19 cellular contexts compared by ENCODE assay signal in the genomic region with DNA sequence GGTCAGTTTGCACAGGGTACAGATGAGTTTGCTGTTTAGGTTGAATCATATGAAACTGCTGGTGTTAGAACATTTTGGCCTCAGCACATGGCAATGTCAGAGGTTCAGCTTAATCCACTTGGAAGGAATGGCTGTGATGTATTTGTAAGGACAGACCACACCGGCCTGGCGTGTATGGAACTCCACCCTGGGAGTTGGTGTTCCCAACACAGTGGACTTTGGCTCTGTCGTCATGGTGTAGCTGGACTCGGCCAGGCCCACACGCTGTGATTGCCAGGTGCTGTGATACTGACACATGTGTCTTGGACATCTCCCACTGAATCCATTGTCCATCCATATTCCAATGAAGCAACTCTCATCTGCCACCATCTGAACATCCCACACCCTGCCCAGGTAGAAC.
DNase-seq lines count a peak whose midpoint lies in the region; ATAC-seq and TF ChIP-seq lines count a peak whose summit lies in the region.
"Had no signal": no experiment of that assay in that cellular context is flagged by ENCODE, and none has a peak within 500 bp of the region (broad histone marks: within the 10 kb centered on the region; RNA-seq: fewer than 3 reads in every experiment).

No MANE protein-coding gene starts in this region.

- H3K4me1 Mint-ChIP-seq in WTC11 (peaks cover 14% of the 10 kb centered on the region), neural progenitor cell (peaks cover 10% of the 10 kb centered on the region)
- H3K4me1 Mint-ChIP-seq: CD14-positive monocyte had no signal

- H3K4me2 ChIP-seq in hepatocyte (peak overlapping the region; percentile 49), neural progenitor cell (no peak overlapping the region)

- H3K36me3 Mint-ChIP-seq in WTC11 (peaks cover 21% of the 10 kb centered on the region), neural progenitor cell (peaks cover 37% of the 10 kb centered on the region)
- H3K36me3 Mint-ChIP-seq: activated naive CD4-positive, alpha-beta T cell treated with anti-CD3 and anti-CD28 coated beads, Interleukin-2, amount 50 U/mL, for 72 hours had no signal

- H3K27me3 ChIP-seq in body of pancreas (no peaks in the 10 kb centered on the region), hepatocyte (no peaks in the 10 kb centered on the region), mucosa of stomach (ENCODE audit: control insufficient read depth, insufficient read depth, low read length) (no peaks in the 10 kb centered on the region), neural progenitor cell (no peaks in the 10 kb centered on the region)
- H3K27me3 ChIP-seq: neutrophil, SJSA1 had no signal

- H3K9me3 ChIP-seq in body of pancreas (no peaks in the 10 kb centered on the region), hepatocyte (ENCODE audit: low read depth) (no peaks in the 10 kb centered on the region), mucosa of stomach (ENCODE audit: control insufficient read depth, low read length) (no peaks in the 10 kb centered on the region), neural progenitor cell (ENCODE audit: low read depth) (no peaks in the 10 kb centered on the region)
- H3K9me3 ChIP-seq: neutrophil, SJSA1 had no signal

- H3K4me3 Mint-ChIP-seq in WTC11: no peak overlapping the region
- no peak overlapping the region for H3K4me3 Mint-ChIP-seq in neural progenitor cell
- H3K4me3 Mint-ChIP-seq: CD14-positive monocyte had no signal

- H2AFZ ChIP-seq in hepatocyte (no peak overlapping the region), neural progenitor cell (replicated peaks) (no peak overlapping the region)

- H3K4me3 ChIP-seq in body of pancreas (no peak overlapping the region), hepatocyte (no peak overlapping the region), mucosa of stomach (ENCODE audit: low read length) (no peak overlapping the region), neural progenitor cell (no peak overlapping the region)
- H3K4me3 ChIP-seq: K562, SJSA1 had no signal

- intact Hi-C loops in body of pancreas (cut with DNase I): no loop called here

- TF ChIP-seq CTCF in body of pancreas (IDR thresholded peaks at IDR 0.05) (no peak), hepatocyte (IDR thresholded peaks at IDR 0.05; ENCODE audit: poor library complexity) (no peak), WTC11 (IDR thresholded peaks at IDR 0.05) (no peak), neural progenitor cell (IDR thresholded peaks at IDR 0.05) (no peak)

- H3K9me2 ChIP-seq in hepatocyte (replicated peaks; ENCODE audit: insufficient read depth): no peaks in the 10 kb centered on the region

- no peak for TF ChIP-seq POLR2A in body of pancreas (IDR thresholded peaks at IDR 0.05)

- ATAC-seq in body of pancreas: peak; percentile 65
- ATAC-seq in WTC11: no peak
- ATAC-seq in GM18858 (IDR thresholded peaks at IDR 0.05; ENCODE audit: unreplicated experiment): no peak
- ATAC-seq: activated naive CD4-positive, alpha-beta T cell treated with anti-CD3 and anti-CD28 coated beads, Interleukin-2, amount 50 U/mL, for 72 hours; K562 had no signal

- peaks cover 6% of the 10 kb centered on the region for H3K9me3 Mint-ChIP-seq in WTC11
- H3K9me3 Mint-ChIP-seq in neural progenitor cell: peaks cover 7% of the 10 kb centered on the region
- H3K9me3 Mint-ChIP-seq: activated naive CD4-positive, alpha-beta T cell treated with anti-CD3 and anti-CD28 coated beads, Interleukin-2, amount 50 U/mL, for 72 hours had no signal

- 34% methylated on average over 5 of the region's 5 CpGs; no CpG with 5 or more reads in 1 of the 2 donors for WGBS in body of pancreas, 2 donors
- WGBS in hepatocyte (ENCODE audit: low lambda C conversion rate, missing lambda C conversion rate): 71% methylated on average over 5 of the region's 5 CpGs

- no peak overlapping the region for H3K27ac Mint-ChIP-seq in WTC11
- H3K27ac Mint-ChIP-seq in neural progenitor cell: no peak overlapping the region
- H3K27ac Mint-ChIP-seq: activated naive CD4-positive, alpha-beta T cell treated with anti-CD3 and anti-CD28 coated beads, Interleukin-2, amount 50 U/mL, for 72 hours; CD14-positive monocyte had no signal

- H3K79me2 ChIP-seq in hepatocyte (peaks cover 56% of the 10 kb centered on the region), neural progenitor cell (ENCODE audit: low read depth) (peaks cover 11% of the 10 kb centered on the region)

- DNase-seq in body of pancreas (peak in 3 of 4 donors; percentile 48 to 74 (median 68)), hepatocyte (ENCODE audit: low spot score) (peak; percentile 77), WTC11 (ENCODE audit: low spot score) (no peak), neural progenitor cell (ENCODE audit: low spot score) (no peak), NCI-H2171 (lab: John Stamatoyannopoulos, UW) (no peak)
- DNase-seq: activated CD4-positive, alpha-beta T cell treated with anti-CD3 and anti-CD28 coated beads, Interleukin-2, amount 50 U/mL, for 48 hours; islet precursor cell; NCI-H1092 treated with DMSO at 0.1 percent for 48 hours; NCI-H187 treated with DMSO at 0.1 percent for 48 hours; stimulated activated CD4-positive, alpha-beta T cell treated with anti-CD3 and anti-CD28 coated beads, Interleukin-2, amount 100 ng/mL, for 24 hours; T-helper 1 cell; trophoblast cell had no signal

- H3K36me3 ChIP-seq in body of pancreas (replicated peaks in 1 of 2; ENCODE audit: insufficient read depth in 1 of 2, low read depth in 2 of 2): no peaks in the 10 kb centered on the region
- H3K36me3 ChIP-seq in hepatocyte (replicated peaks; ENCODE audit: insufficient read depth, low read depth): no peaks in the 10 kb centered on the region
- no peaks in the 10 kb centered on the region for H3K36me3 ChIP-seq in mucosa of stomach (ENCODE audit: control insufficient read depth, insufficient read depth, low read length)
- no peaks in the 10 kb centered on the region for H3K36me3 ChIP-seq in neural progenitor cell
- H3K36me3 ChIP-seq: neutrophil, SJSA1 had no signal

- no peaks in the 10 kb centered on the region for H3F3A ChIP-seq in neural progenitor cell (ENCODE audit: low read depth)

- H3K4me1 ChIP-seq in body of pancreas (peaks cover 9% of the 10 kb centered on the region), hepatocyte (ENCODE audit: insufficient read depth) (peaks cover 20% of the 10 kb centered on the region), mucosa of stomach (ENCODE audit: control insufficient read depth, insufficient read depth, low read length) (peaks cover 41% of the 10 kb centered on the region), neural progenitor cell (no peaks in the 10 kb centered on the region)
- H3K4me1 ChIP-seq: SJSA1 had no signal

- CTCF ChIA-PET in WTC11 (lab: Charles Lee): interaction anchor here (0.9 to 1.0 kb wide), 4 partner anchors 14 to 284 kb away, joined by 3 to 4 read pairs (median 3); no protein-coding TSS in a partner anchor

- H4K20me1 ChIP-seq in hepatocyte (ENCODE audit: insufficient read depth, poor library complexity, severe bottlenecking) (no peaks in the 10 kb centered on the region), neural progenitor cell (ENCODE audit: low read depth) (peaks cover 14% of the 10 kb centered on the region)

- H3K27ac ChIP-seq in body of pancreas (peak overlapping the region in 1 of 4 donors; percentile 22), hepatocyte (peak overlapping the region; percentile 89), neural progenitor cell (no peak overlapping the region)
- H3K27ac ChIP-seq: neutrophil, SJSA1 had no signal

- POLR2A ChIA-PET in WTC11 (lab: Charles Lee): no interaction called here

- H3K27me3 Mint-ChIP-seq in WTC11 (ENCODE audit: low read depth): no peaks in the 10 kb centered on the region
- H3K27me3 Mint-ChIP-seq in neural progenitor cell (ENCODE audit: insufficient read depth, low read depth): peaks cover 4% of the 10 kb centered on the region

- H3K9ac ChIP-seq in mucosa of stomach (ENCODE audit: low read length) (peak overlapping the region; percentile 36), neural progenitor cell (no peak overlapping the region)

TF ChIP-seq in WTC11, 78 proteins besides CTCF, POLR2A, EP300 and RAD21 (continues in another document):
- TF ChIP-seq, protein P1, sequence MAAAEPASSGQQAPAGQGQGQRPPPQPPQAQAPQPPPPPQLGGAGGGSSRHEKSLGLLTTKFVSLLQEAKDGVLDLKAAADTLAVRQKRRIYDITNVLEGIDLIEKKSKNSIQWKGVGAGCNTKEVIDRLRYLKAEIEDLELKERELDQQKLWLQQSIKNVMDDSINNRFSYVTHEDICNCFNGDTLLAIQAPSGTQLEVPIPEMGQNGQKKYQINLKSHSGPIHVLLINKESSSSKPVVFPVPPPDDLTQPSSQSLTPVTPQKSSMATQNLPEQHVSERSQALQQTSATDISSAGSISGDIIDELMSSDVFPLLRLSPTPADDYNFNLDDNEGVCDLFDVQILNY (CRISPR knock-in tag; IDR thresholded peaks at IDR 0.05): no peak
- no peak for TF ChIP-seq ZNF263 (CRISPR knock-in tag; IDR thresholded peaks at IDR 0.05; ENCODE audit: low read depth)
- TF ChIP-seq ZBTB43 (CRISPR knock-in tag; IDR thresholded peaks at IDR 0.05): no peak
- TF ChIP-seq IRF2 (CRISPR knock-in tag; IDR thresholded peaks at IDR 0.05; ENCODE audit: borderline replicate concordance, low read depth): no peak
- TF ChIP-seq, protein P2, sequence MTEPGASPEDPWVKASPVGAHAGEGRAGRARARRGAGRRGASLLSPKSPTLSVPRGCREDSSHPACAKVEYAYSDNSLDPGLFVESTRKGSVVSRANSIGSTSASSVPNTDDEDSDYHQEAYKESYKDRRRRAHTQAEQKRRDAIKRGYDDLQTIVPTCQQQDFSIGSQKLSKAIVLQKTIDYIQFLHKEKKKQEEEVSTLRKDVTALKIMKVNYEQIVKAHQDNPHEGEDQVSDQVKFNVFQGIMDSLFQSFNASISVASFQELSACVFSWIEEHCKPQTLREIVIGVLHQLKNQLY (CRISPR knock-in tag; IDR thresholded peaks at IDR 0.05): no peak
- no peak for TF ChIP-seq CBFB (CRISPR knock-in tag; IDR thresholded peaks at IDR 0.05; ENCODE audit: low read depth)
- TF ChIP-seq RELA (CRISPR knock-in tag; IDR thresholded peaks at IDR 0.05; ENCODE audit: borderline replicate concordance): no peak
- TF ChIP-seq ESRRA (CRISPR knock-in tag; IDR thresholded peaks at IDR 0.05; ENCODE audit: borderline replicate concordance): no peak

Comparison
In these comparisons a context has a peak if more than half of its experiments do, and no peak if none do; other contexts are left out.
1. DNase-seq: peak in body of pancreas (3 of 4) and hepatocyte (single experiment); none in WTC11 (single experiment), neural progenitor cell (single experiment) and NCI-H2171 (single experiment).